In the genomic region with DNA sequence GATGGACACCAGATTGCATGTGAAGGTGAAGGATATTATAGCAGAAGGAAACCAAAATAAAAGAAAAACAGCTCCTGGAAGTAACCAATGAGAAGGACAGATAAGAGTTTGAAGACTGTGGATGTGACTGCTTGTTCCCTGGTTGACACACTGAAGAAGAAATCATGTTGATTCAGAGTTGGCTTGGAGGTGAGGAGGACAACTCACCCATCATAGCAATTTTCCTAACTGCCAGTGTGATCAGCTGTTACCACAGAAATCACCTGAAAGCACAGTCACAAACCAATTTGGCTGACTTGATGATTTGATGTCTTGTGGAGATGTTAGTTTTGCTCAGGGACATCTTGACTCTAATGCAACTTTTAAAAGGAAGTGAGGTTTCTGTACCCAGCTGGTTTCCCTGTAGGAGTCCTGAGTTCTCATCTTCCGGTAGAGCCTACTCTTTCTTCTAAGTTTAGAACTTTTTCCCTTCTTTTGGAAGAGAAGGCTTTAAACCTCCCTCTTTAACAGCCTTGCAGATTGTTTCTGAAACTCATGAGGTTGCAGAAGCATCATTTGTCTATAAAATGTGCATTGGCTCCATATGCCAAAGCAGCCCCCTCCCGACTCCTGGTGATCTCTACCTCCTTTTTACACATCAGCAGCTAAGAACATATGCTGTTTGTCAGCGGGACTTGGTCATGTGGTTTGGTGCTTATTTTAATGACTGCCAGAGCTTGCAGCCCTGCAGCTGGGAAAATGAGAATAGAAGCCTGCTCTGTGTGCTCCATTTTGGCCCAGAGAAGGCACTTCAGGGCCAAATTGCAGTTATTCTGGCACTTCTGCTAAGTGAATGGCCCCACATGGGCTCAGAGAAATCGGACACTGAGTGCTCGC, we compare ENCODE assay signal across 1 cellular context.
TF ChIP-seq lines count a peak whose summit lies in the region.

No MANE protein-coding gene starts in this region.

TF ChIP-seq in GM23338, 12 proteins besides CTCF, POLR2A, EP300 and RAD21 (continued from another document):
- TF ChIP-seq, protein P1, sequence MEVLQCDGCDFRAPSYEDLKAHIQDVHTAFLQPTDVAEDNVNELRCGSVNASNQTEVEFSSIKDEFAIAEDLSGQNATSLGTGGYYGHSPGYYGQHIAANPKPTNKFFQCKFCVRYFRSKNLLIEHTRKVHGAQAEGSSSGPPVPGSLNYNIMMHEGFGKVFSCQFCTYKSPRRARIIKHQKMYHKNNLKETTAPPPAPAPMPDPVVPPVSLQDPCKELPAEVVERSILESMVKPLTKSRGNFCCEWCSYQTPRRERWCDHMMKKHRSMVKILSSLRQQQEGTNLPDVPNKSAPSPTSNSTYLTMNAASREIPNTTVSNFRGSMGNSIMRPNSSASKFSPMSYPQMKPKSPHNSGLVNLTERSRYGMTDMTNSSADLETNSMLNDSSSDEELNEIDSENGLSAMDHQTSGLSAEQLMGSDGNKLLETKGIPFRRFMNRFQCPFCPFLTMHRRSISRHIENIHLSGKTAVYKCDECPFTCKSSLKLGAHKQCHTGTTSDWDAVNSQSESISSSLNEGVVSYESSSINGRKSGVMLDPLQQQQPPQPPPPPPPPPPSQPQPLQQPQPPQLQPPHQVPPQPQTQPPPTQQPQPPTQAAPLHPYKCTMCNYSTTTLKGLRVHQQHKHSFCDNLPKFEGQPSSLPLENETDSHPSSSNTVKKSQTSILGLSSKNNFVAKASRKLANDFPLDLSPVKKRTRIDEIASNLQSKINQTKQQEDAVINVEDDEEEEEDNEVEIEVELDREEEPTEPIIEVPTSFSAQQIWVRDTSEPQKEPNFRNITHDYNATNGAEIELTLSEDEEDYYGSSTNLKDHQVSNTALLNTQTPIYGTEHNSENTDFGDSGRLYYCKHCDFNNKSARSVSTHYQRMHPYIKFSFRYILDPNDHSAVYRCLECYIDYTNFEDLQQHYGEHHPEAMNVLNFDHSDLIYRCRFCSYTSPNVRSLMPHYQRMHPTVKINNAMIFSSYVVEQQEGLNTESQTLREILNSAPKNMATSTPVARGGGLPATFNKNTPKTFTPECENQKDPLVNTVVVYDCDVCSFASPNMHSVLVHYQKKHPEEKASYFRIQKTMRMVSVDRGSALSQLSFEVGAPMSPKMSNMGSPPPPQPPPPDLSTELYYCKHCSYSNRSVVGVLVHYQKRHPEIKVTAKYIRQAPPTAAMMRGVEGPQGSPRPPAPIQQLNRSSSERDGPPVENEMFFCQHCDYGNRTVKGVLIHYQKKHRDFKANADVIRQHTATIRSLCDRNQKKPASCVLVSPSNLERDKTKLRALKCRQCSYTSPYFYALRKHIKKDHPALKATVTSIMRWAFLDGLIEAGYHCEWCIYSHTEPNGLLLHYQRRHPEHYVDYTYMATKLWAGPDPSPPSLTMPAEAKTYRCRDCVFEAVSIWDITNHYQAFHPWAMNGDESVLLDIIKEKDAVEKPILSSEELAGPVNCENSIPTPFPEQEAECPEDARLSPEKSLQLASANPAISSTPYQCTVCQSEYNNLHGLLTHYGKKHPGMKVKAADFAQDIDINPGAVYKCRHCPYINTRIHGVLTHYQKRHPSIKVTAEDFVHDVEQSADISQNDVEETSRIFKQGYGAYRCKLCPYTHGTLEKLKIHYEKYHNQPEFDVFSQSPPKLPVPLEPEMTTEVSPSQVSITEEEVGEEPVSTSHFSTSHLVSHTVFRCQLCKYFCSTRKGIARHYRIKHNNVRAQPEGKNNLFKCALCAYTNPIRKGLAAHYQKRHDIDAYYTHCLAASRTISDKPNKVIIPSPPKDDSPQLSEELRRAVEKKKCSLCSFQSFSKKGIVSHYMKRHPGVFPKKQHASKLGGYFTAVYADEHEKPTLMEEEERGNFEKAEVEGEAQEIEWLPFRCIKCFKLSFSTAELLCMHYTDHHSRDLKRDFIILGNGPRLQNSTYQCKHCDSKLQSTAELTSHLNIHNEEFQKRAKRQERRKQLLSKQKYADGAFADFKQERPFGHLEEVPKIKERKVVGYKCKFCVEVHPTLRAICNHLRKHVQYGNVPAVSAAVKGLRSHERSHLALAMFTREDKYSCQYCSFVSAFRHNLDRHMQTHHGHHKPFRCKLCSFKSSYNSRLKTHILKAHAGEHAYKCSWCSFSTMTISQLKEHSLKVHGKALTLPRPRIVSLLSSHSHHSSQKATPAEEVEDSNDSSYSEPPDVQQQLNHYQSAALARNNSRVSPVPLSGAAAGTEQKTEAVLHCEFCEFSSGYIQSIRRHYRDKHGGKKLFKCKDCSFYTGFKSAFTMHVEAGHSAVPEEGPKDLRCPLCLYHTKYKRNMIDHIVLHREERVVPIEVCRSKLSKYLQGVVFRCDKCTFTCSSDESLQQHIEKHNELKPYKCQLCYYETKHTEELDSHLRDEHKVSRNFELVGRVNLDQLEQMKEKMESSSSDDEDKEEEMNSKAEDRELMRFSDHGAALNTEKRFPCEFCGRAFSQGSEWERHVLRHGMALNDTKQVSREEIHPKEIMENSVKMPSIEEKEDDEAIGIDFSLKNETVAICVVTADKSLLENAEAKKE (CRISPR knock-in tag; IDR thresholded peaks at IDR 0.05), result no peak
- TF ChIP-seq ZNF114 (CRISPR knock-in tag; IDR thresholded peaks at IDR 0.05) (no peak), EZH2phosphoT487 (IDR thresholded peaks at IDR 0.05; ENCODE audit: unreplicated experiment) (no peak)
